In genomic region chr9:137311971-137312851, GRCh38 we compare ENCODE assay signal across 13 cellular contexts. TPM values are rescaled to one million over a fixed set of nuclear protein-coding genes. Genes with fewer than 3 reads are reported as not detected.
A peak's percentile ranks its signal among the peaks of the same experiment; 100 is the strongest.
DNase-seq lines count a peak whose midpoint lies in the region; ATAC-seq and TF ChIP-seq lines count a peak whose summit lies in the region.
"Had no signal": no experiment of that assay in that cellular context is flagged by ENCODE, and none has a peak within 500 bp of the region (broad histone marks: within the 10 kb centered on the region; RNA-seq: fewer than 3 reads in every experiment).

No MANE protein-coding gene starts in this region.

- in situ Hi-C loops in GM13976 (cut with MboI; ENCODE audit: low sequenced_read_pairs, unreplicated experiment): no loop called here

- no peaks in the 10 kb centered on the region for H3K27me3 Mint-ChIP-seq in CD4-positive, alpha-beta T cell

- CTCF ChIA-PET in CD4-positive, alpha-beta T cell (lab: Charles Lee): no interaction called here

- TF ChIP-seq CTCF in GM13976 (IDR thresholded peaks at IDR 0.05; ENCODE audit: borderline replicate concordance, control extremely low read depth, extremely low read depth, insufficient read depth, missing control alignments) (no peak), RWPE2 (IDR thresholded peaks at IDR 0.05; ENCODE audit: poor library complexity, severe bottlenecking) (no peak), suprapubic skin (IDR thresholded peaks at IDR 0.05) (no peak)
- TF ChIP-seq CTCF in CD4-positive, alpha-beta T cell (IDR thresholded peaks at IDR 0.05): no peak

- intact Hi-C loops in CD4-positive, alpha-beta T cell (cut with DNase I, micrococcal nuclease): no loop called here

- H3K4me3 Mint-ChIP-seq in CD4-positive, alpha-beta T cell: no peak overlapping the region
- H3K4me3 Mint-ChIP-seq: dendritic cell treated with granulocyte-macrophage colony-stimulating factor and Interleukin-4, amounts not matched to agents 40 ng/mL and 50 ng/mL, for 4 days; stimulated activated naive CD8-positive, alpha-beta T cell treated with anti-CD3 and anti-CD28 coated beads, Interleukin-15, amount 100 ng/mL, for 72 hours had no signal

- TF ChIP-seq POLR2A in suprapubic skin (IDR thresholded peaks at IDR 0.05): no peak

- no peak for ATAC-seq in RWPE2 (ENCODE audit: low read depth)
- no peak for ATAC-seq in CD4-positive, alpha-beta T cell (ENCODE audit: poor library complexity)
- ATAC-seq: stimulated activated naive CD8-positive, alpha-beta T cell treated with anti-CD3 and anti-CD28 coated beads, Interleukin-15, amount 100 ng/mL, for 72 hours had no signal

- POLR2A ChIA-PET in CD4-positive, alpha-beta T cell (lab: Charles Lee): interaction anchor here (1.7 kb wide), 1 partner anchor 10 kb away, joined by 5 read pairs; the partner anchor contains the start of gene NRARP

- 38% methylated on average over 4 of the region's 28 CpGs for WGBS in suprapubic skin

- H3K27me3 ChIP-seq in RWPE2 (ENCODE audit: insufficient read depth, poor library complexity, severe bottlenecking) (peaks cover 4% of the 10 kb centered on the region), suprapubic skin (peaks cover 16% of the 10 kb centered on the region)
- H3K27me3 ChIP-seq in CD4-positive, alpha-beta T cell (ENCODE audit: control insufficient read depth, insufficient read depth, low read length): peaks cover 9% of the 10 kb centered on the region
- H3K27me3 ChIP-seq: right lobe of liver had no signal

- no peak overlapping the region for H3K27ac Mint-ChIP-seq in CD4-positive, alpha-beta T cell
- H3K27ac Mint-ChIP-seq: dendritic cell treated with granulocyte-macrophage colony-stimulating factor and Interleukin-4, amounts not matched to agents 40 ng/mL and 50 ng/mL, for 4 days; stimulated activated naive CD8-positive, alpha-beta T cell treated with anti-CD3 and anti-CD28 coated beads, Interleukin-15, amount 100 ng/mL, for 72 hours had no signal

- H3K4me1 Mint-ChIP-seq in CD4-positive, alpha-beta T cell (ENCODE audit: low read depth): no peaks in the 10 kb centered on the region

- H3K4me1 ChIP-seq in RWPE2 (ENCODE audit: insufficient read depth, poor library complexity, severe bottlenecking) (peaks cover 18% of the 10 kb centered on the region), suprapubic skin (peaks cover 86% of the 10 kb centered on the region)

- H3K9me3 Mint-ChIP-seq in CD4-positive, alpha-beta T cell: no peaks in the 10 kb centered on the region
- H3K9me3 Mint-ChIP-seq: dendritic cell treated with granulocyte-macrophage colony-stimulating factor and Interleukin-4, amounts not matched to agents 40 ng/mL and 50 ng/mL, for 4 days; stimulated activated naive CD8-positive, alpha-beta T cell treated with anti-CD3 and anti-CD28 coated beads, Interleukin-15, amount 100 ng/mL, for 72 hours had no signal

- DNase-seq in GM13976 (ENCODE audit: low spot score) (peak; percentile 35), RWPE2 (ENCODE audit: low spot score) (peak; percentile 70), iPS-NIHi11 (ENCODE audit: low spot score) (peak; percentile 35), suprapubic skin (ENCODE audit: low spot score in 2 of 2) (peak; percentile 74 to 77), DMS53 (lab: John Stamatoyannopoulos, UW) (no peak), NCI-H82 (lab: John Stamatoyannopoulos, UW) (no peak)
- no peak for DNase-seq in CD4-positive, alpha-beta T cell
- DNase-seq: activated CD4-positive, alpha-beta T cell treated with anti-CD3 and anti-CD28 coated beads for 1 hour; activated T-cell treated with anti-CD3 and anti-CD28 coated beads for 4 hours; NK-92 treated with Interleukin-12 subunit alpha and Interleukin-12 subunit beta, amount 100 ng/mL, for 24 hours had no signal

- no peaks in the 10 kb centered on the region for H3K9me3 ChIP-seq in RWPE2 (ENCODE audit: severe bottlenecking)
- no peaks in the 10 kb centered on the region for H3K9me3 ChIP-seq in suprapubic skin
- no peaks in the 10 kb centered on the region for H3K9me3 ChIP-seq in CD4-positive, alpha-beta T cell (ENCODE audit: control insufficient read depth, low read length)
- H3K9me3 ChIP-seq: right lobe of liver had no signal

- no peak overlapping the region for H3K4me3 ChIP-seq in RWPE2 (ENCODE audit: severe bottlenecking)
- no peak overlapping the region for H3K4me3 ChIP-seq in suprapubic skin
- H3K4me3 ChIP-seq: right lobe of liver had no signal

- no peak for TF ChIP-seq EP300 in suprapubic skin (IDR thresholded peaks at IDR 0.05)

- H3K36me3 ChIP-seq in RWPE2 (ENCODE audit: low read depth) (no peaks in the 10 kb centered on the region), suprapubic skin (no peaks in the 10 kb centered on the region)
- H3K36me3 ChIP-seq: right lobe of liver had no signal

- no peak overlapping the region for H3K27ac ChIP-seq in RWPE2 (ENCODE audit: poor library complexity, severe bottlenecking)
- H3K27ac ChIP-seq in suprapubic skin: peak overlapping the region; percentile 91
- no peak overlapping the region for H3K27ac ChIP-seq in CD4-positive, alpha-beta T cell (ENCODE audit: low read depth, low read length)
- H3K27ac ChIP-seq: right lobe of liver had no signal

- no peaks in the 10 kb centered on the region for H3K36me3 Mint-ChIP-seq in CD4-positive, alpha-beta T cell (ENCODE audit: low read depth)

RNA-seq across cellular contexts. Expression of gene NRARP, which starts 10.1 kb away (rescaled TPM):
- 10 to 100 TPM; 25.3 to 69.0 (median 65.5) TPM for total RNA-seq in suprapubic skin
- total RNA-seq in CD4-positive, alpha-beta T cell: 1 to 10 TPM in 1 of 2 experiments, under 1 TPM in 1; 0.96 to 1.4 TPM

RNA-seq across cellular contexts. Expression of gene TOR4A, which starts 34.7 kb away (rescaled TPM):
- total RNA-seq in suprapubic skin: 1 to 10 TPM; 3.5 to 9.2 (median 4.4) TPM
- total RNA-seq in CD4-positive, alpha-beta T cell: under 1 TPM; 0.67 to 0.80 TPM

RNA-seq across cellular contexts. Expression of gene NELFB, which starts 57.1 kb away (rescaled TPM):
- 10 to 100 TPM; 45.0 to 54.2 (median 50.9) TPM for total RNA-seq in suprapubic skin
- 10 to 100 TPM; 20.7 to 21.2 TPM for total RNA-seq in CD4-positive, alpha-beta T cell

Comparison
In these comparisons a context has a peak if more than half of its experiments do, and no peak if none do; other contexts are left out.
1. DNase-seq: peak in GM13976 (single experiment), RWPE2 (single experiment), iPS-NIHi11 (single experiment) and suprapubic skin (2 of 2); none in CD4-positive, alpha-beta T cell (0 of 10), DMS53 (single experiment) and NCI-H82 (single experiment).
2. RNA of gene NRARP, which starts 10.1 kb away (total RNA-seq): 25.3 to 69.0 TPM in suprapubic skin; 0.96 to 1.4 TPM in CD4-positive, alpha-beta T cell; every median in the first group is over 10 times any median in the second.